In genomic region chr1:36223996-36224536, GRCh38 we compare ENCODE assay signal across 8 cellular contexts. TPM values are rescaled to one million over a fixed set of nuclear protein-coding genes. Genes with fewer than 3 reads are reported as not detected.
DNase-seq lines count a peak whose midpoint lies in the region; ATAC-seq, FAIRE-seq and TF ChIP-seq lines count a peak whose summit lies in the region.

Gene THRAP3, plus strand, starts transcription at chr1:36224443. Its CDS starts 58,121 bp downstream, at chr1:36282564.

- peak within 1 kb of the TSS; percentile 99 for H3K4me3 Mint-ChIP-seq in endothelial cell (ENCODE audit: unreplicated experiment)

- peak within 1 kb of the TSS; percentile 85 for H3K4me3 ChIP-seq in OCI-LY7 (ENCODE audit: low read depth, low read length, poor library complexity, severe bottlenecking)

- intact Hi-C loops in OCI-LY7 (cut with micrococcal nuclease; ENCODE audit: unreplicated experiment), result loop anchor here (1.0 kb wide), 1 partner anchor 75 kb away; the partner anchor contains the start of gene TRAPPC3

- peaks cover 15% of the 10 kb centered on the region for H3K36me3 Mint-ChIP-seq in endothelial cell (ENCODE audit: low read depth, unreplicated experiment)

- no TSS peak for BruUV-seq in OCI-LY7 (replicated peaks; lab: Mats Ljungman, UMichigan)

- no peak for FAIRE-seq in D721Med (lab: Jason Lieb, UNC)

- peak within 1 kb of the TSS; percentile 95 for H2AFZ ChIP-seq in OCI-LY7 (ENCODE audit: low read length)

- H3K27ac Mint-ChIP-seq in endothelial cell (ENCODE audit: unreplicated experiment), result peak within 1 kb of the TSS; percentile 97

- POLR2A ChIA-PET in OCI-LY7 (lab: Charles Lee), result interaction anchor here (0.9 to 2.1 kb wide), 11 partner anchors 10 to 293 kb away, joined by 3 to 7 read pairs (median 4); partner anchors contain the start of gene AGO3

- no peaks in the 10 kb centered on the region for H3K9me2 ChIP-seq in OCI-LY7 (ENCODE audit: insufficient read depth, low read length)

- no peaks in the 10 kb centered on the region for H3K9me3 ChIP-seq in OCI-LY7 (ENCODE audit: low read length)

- H3K4me2 ChIP-seq in OCI-LY7 (ENCODE audit: low read length), result peak within 1 kb of the TSS; percentile 95

- peaks cover 9% of the 10 kb centered on the region for H3K27me3 Mint-ChIP-seq in endothelial cell (ENCODE audit: unreplicated experiment)

- H3K9me3 Mint-ChIP-seq in endothelial cell (ENCODE audit: unreplicated experiment), result no peaks in the 10 kb centered on the region

- H3K79me2 ChIP-seq in OCI-LY7 (ENCODE audit: insufficient read depth, low read depth, low read length), result peaks cover 46% of the 10 kb centered on the region

- H3K4me1 ChIP-seq in OCI-LY7 (ENCODE audit: insufficient read depth, low read length, poor library complexity, severe bottlenecking), result peaks cover 24% of the 10 kb centered on the region

- ATAC-seq in GM21526 (IDR thresholded peaks at IDR 0.05; ENCODE audit: low FRiP score, unreplicated experiment), result peak; percentile 87

- CTCF ChIA-PET in OCI-LY7 (lab: Charles Lee; ENCODE audit: unreplicated experiment), result interaction anchor here (0.6 to 1.2 kb wide), 2 partner anchors 64 to 484 kb away, joined by 3 read pairs; no protein-coding TSS in a partner anchor

- peaks cover 33% of the 10 kb centered on the region for H3K4me1 Mint-ChIP-seq in endothelial cell (ENCODE audit: unreplicated experiment)

- peaks cover 40% of the 10 kb centered on the region for H3K36me3 ChIP-seq in OCI-LY7 (ENCODE audit: insufficient read depth, low read length)

- peaks cover 19% of the 10 kb centered on the region for H4K20me1 ChIP-seq in OCI-LY7 (ENCODE audit: insufficient read depth, low read length)

- TF ChIP-seq CTCF in D721Med (IDR thresholded peaks at IDR 0.05; ENCODE audit: insufficient read depth, missing control alignments), result no peak
- no peak for TF ChIP-seq CTCF in OCI-LY7 (conservative IDR thresholded peaks at IDR 0.05; ENCODE audit: low read length)
- TF ChIP-seq CTCF in endothelial cell (IDR thresholded peaks at IDR 0.05; ENCODE audit: unreplicated experiment), result no peak

- DNase-seq in D721Med (ENCODE audit: insufficient read length, low spot score), result peak; percentile 88
- DNase-seq in HuH-7.5 (ENCODE audit: low spot score), result peak; percentile 90
- peak; percentile 100 for DNase-seq in OCI-LY7 (ENCODE audit: low spot score)
- DNase-seq in activated T-cell treated with anti-CD3 and anti-CD28 coated beads for 1 hour (ENCODE audit: low read depth), result peak; percentile 97
- DNase-seq in endothelial cell (ENCODE audit: low spot score), result peak; percentile 100
- peak; percentile 100 for DNase-seq in midbrain (lab: John Stamatoyannopoulos, UW)
- DNase-seq in stimulated activated CD8-positive, alpha-beta memory T cell treated with anti-CD3 and anti-CD28 coated beads, Interleukin-2, amount 100 ng/mL, for 1 hour (ENCODE audit: low read depth in 2 of 2), result peak; percentile 99

- H3K27ac ChIP-seq in OCI-LY7 (ENCODE audit: low read depth, low read length, poor library complexity, severe bottlenecking), result peak within 1 kb of the TSS; percentile 88

RNA-seq across cellular contexts. Expression of gene THRAP3, which starts in this region (rescaled TPM):
- total RNA-seq in OCI-LY7 (2014; rRNA removed; shearing (Covaris generic)), result 76.1 and 98.7 TPM in 2 replicates
- total RNA-seq in OCI-LY7 (2022) (131 and 132 TPM in 2 replicates), endothelial cell (ENCODE audit: unreplicated experiment) (129 TPM)

Comparison
In these comparisons a context has a peak if more than half of its experiments do, and no peak if none do; other contexts are left out.
1. Peak in every context shown above with its lines: DNase-seq, ATAC-seq, H3K4me3 ChIP-seq and H3K27ac ChIP-seq.